In genomic region chr20:63235399-63235983, GRCh38 we compare ENCODE assay signal across 2 cellular contexts.
TF ChIP-seq lines count a peak whose summit lies in the region.

TSS of gene BIRC7 (plus strand) at chr20:63235905. CDS start at chr20:63236097, 192 bp downstream.

TF ChIP-seq in A549, 52 proteins besides CTCF, POLR2A, EP300 and RAD21 (continued from another document):
- TF ChIP-seq, protein P1, sequence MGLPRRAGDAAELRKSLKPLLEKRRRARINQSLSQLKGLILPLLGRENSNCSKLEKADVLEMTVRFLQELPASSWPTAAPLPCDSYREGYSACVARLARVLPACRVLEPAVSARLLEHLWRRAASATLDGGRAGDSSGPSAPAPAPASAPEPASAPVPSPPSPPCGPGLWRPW (IDR thresholded peaks at IDR 0.05), result no peak
- TF ChIP-seq, protein P2, sequence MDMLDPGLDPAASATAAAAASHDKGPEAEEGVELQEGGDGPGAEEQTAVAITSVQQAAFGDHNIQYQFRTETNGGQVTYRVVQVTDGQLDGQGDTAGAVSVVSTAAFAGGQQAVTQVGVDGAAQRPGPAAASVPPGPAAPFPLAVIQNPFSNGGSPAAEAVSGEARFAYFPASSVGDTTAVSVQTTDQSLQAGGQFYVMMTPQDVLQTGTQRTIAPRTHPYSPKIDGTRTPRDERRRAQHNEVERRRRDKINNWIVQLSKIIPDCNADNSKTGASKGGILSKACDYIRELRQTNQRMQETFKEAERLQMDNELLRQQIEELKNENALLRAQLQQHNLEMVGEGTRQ (IDR thresholded peaks at IDR 0.05), result peak; percentile 21; the same call in 1 of the 2 replicates
- TF ChIP-seq RARB (CRISPR knock-in tag; IDR thresholded peaks at IDR 0.05) (no peak), HOXA7 (CRISPR knock-in tag; IDR thresholded peaks at IDR 0.05) (no peak), EHF (CRISPR knock-in tag; IDR thresholded peaks at IDR 0.05) (no peak), POLR2AphosphoS2 (conservative IDR thresholded peaks at IDR 0.05; ENCODE audit: low read length) (no peak), BCL3 (IDR thresholded peaks at IDR 0.05) (no peak), CHD2 (IDR thresholded peaks at IDR 0.05; ENCODE audit: low read length, partially characterized antibody) (no peak), TP53 (CRISPR knock-in tag; IDR thresholded peaks at IDR 0.05) (no peak), EHMT2 (IDR thresholded peaks at IDR 0.05; ENCODE audit: low read depth) (no peak), CHD4 (IDR thresholded peaks at IDR 0.05; ENCODE audit: borderline replicate concordance) (no peak), FOSL2 (IDR thresholded peaks at IDR 0.05) (no peak), FOSL2 (CRISPR knock-in tag; IDR thresholded peaks at IDR 0.05) (peak; percentile 13; the same call in 1 of the 2 replicates), HOXB13 (CRISPR knock-in tag; IDR thresholded peaks at IDR 0.05; ENCODE audit: low read depth) (no peak), RFX5 (IDR thresholded peaks at IDR 0.05) (no peak), TFCP2L1 (CRISPR knock-in tag; IDR thresholded peaks at IDR 0.05) (no peak), HEYL (CRISPR knock-in tag; IDR thresholded peaks at IDR 0.05) (no peak), GATA3 (IDR thresholded peaks at IDR 0.05; ENCODE audit: borderline replicate concordance) (no peak), MAFK (IDR thresholded peaks at IDR 0.05; ENCODE audit: partially characterized antibody) (no peak), HDAC2 (IDR thresholded peaks at IDR 0.05) (no peak), ZFP36 (IDR thresholded peaks at IDR 0.05; ENCODE audit: borderline replicate concordance, partially characterized antibody) (no peak), PBX3 (IDR thresholded peaks at IDR 0.05) (no peak), ZNF302 (CRISPR knock-in tag; IDR thresholded peaks at IDR 0.05) (no peak), KDM1A (IDR thresholded peaks at IDR 0.05; ENCODE audit: low read depth) (no peak), HMGXB4 (CRISPR knock-in tag; IDR thresholded peaks at IDR 0.05; ENCODE audit: borderline replicate concordance) (no peak), ZC3H11A (IDR thresholded peaks at IDR 0.05) (no peak), CEBPB (IDR thresholded peaks at IDR 0.05) (no peak)
- TF ChIP-seq, protein P3, sequence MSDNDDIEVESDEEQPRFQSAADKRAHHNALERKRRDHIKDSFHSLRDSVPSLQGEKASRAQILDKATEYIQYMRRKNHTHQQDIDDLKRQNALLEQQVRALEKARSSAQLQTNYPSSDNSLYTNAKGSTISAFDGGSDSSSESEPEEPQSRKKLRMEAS (IDR thresholded peaks at IDR 0.05), result 0 out of 2 replicates have a peak, but pooled peaks have one; percentile 21
- TF ChIP-seq, protein P4, sequence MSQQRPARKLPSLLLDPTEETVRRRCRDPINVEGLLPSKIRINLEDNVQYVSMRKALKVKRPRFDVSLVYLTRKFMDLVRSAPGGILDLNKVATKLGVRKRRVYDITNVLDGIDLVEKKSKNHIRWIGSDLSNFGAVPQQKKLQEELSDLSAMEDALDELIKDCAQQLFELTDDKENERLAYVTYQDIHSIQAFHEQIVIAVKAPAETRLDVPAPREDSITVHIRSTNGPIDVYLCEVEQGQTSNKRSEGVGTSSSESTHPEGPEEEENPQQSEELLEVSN (IDR thresholded peaks at IDR 0.05; ENCODE audit: borderline replicate concordance, low read depth), result 0 out of 2 replicates have a peak, but pooled peaks have one; percentile 29
- TF ChIP-seq, protein P5, sequence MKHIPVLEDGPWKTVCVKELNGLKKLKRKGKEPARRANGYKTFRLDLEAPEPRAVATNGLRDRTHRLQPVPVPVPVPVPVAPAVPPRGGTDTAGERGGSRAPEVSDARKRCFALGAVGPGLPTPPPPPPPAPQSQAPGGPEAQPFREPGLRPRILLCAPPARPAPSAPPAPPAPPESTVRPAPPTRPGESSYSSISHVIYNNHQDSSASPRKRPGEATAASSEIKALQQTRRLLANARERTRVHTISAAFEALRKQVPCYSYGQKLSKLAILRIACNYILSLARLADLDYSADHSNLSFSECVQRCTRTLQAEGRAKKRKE (CRISPR knock-in tag; IDR thresholded peaks at IDR 0.05; ENCODE audit: low read depth), result no peak

TF ChIP-seq in HCT116, 20 proteins besides CTCF, POLR2A, EP300 and RAD21 (continued from another document):
- TF ChIP-seq, protein P6, sequence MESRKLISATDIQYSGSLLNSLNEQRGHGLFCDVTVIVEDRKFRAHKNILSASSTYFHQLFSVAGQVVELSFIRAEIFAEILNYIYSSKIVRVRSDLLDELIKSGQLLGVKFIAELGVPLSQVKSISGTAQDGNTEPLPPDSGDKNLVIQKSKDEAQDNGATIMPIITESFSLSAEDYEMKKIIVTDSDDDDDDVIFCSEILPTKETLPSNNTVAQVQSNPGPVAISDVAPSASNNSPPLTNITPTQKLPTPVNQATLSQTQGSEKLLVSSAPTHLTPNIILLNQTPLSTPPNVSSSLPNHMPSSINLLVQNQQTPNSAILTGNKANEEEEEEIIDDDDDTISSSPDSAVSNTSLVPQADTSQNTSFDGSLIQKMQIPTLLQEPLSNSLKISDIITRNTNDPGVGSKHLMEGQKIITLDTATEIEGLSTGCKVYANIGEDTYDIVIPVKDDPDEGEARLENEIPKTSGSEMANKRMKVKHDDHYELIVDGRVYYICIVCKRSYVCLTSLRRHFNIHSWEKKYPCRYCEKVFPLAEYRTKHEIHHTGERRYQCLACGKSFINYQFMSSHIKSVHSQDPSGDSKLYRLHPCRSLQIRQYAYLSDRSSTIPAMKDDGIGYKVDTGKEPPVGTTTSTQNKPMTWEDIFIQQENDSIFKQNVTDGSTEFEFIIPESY (IDR thresholded peaks at IDR 0.05; ENCODE audit: extremely low read depth, insufficient replicate concordance, low read length), result no peak
- no peak for TF ChIP-seq JUND (IDR thresholded peaks at IDR 0.05)
- no peak for TF ChIP-seq ZNF274 (IDR thresholded peaks at IDR 0.05; ENCODE audit: low read depth, low read length)
- TF ChIP-seq, protein P7, sequence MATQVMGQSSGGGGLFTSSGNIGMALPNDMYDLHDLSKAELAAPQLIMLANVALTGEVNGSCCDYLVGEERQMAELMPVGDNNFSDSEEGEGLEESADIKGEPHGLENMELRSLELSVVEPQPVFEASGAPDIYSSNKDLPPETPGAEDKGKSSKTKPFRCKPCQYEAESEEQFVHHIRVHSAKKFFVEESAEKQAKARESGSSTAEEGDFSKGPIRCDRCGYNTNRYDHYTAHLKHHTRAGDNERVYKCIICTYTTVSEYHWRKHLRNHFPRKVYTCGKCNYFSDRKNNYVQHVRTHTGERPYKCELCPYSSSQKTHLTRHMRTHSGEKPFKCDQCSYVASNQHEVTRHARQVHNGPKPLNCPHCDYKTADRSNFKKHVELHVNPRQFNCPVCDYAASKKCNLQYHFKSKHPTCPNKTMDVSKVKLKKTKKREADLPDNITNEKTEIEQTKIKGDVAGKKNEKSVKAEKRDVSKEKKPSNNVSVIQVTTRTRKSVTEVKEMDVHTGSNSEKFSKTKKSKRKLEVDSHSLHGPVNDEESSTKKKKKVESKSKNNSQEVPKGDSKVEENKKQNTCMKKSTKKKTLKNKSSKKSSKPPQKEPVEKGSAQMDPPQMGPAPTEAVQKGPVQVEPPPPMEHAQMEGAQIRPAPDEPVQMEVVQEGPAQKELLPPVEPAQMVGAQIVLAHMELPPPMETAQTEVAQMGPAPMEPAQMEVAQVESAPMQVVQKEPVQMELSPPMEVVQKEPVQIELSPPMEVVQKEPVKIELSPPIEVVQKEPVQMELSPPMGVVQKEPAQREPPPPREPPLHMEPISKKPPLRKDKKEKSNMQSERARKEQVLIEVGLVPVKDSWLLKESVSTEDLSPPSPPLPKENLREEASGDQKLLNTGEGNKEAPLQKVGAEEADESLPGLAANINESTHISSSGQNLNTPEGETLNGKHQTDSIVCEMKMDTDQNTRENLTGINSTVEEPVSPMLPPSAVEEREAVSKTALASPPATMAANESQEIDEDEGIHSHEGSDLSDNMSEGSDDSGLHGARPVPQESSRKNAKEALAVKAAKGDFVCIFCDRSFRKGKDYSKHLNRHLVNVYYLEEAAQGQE (IDR thresholded peaks at IDR 0.05; ENCODE audit: low read depth), result no peak
- TF ChIP-seq SP1 (IDR thresholded peaks at IDR 0.05; ENCODE audit: low read depth), result no peak
- TF ChIP-seq, protein P3 (IDR thresholded peaks at IDR 0.05), result no peak
- TF ChIP-seq EGR1 (IDR thresholded peaks at IDR 0.05; ENCODE audit: low read depth), result no peak
- TF ChIP-seq POLR2AphosphoS5 (IDR thresholded peaks at IDR 0.05; ENCODE audit: low read depth, low read length), result no peak
- no peak for TF ChIP-seq EZH2 (IDR thresholded peaks at IDR 0.05)
- TF ChIP-seq TCF7L2 (IDR thresholded peaks at IDR 0.05; ENCODE audit: borderline replicate concordance, extremely low read depth, insufficient read depth, insufficient read length), result no peak
- no peak for TF ChIP-seq SIN3A (IDR thresholded peaks at IDR 0.05; ENCODE audit: low read depth)
- TF ChIP-seq FOSL1 (IDR thresholded peaks at IDR 0.05; ENCODE audit: low read depth), result no peak
- TF ChIP-seq EZH2phosphoT487 (IDR thresholded peaks at IDR 0.05; ENCODE audit: borderline replicate concordance), result no peak
- TF ChIP-seq YY1 (IDR thresholded peaks at IDR 0.05; ENCODE audit: extremely low read depth, insufficient replicate concordance, low read depth, low read length), result no peak
- TF ChIP-seq SRF (IDR thresholded peaks at IDR 0.05; ENCODE audit: low read depth), result no peak
- TF ChIP-seq ELF1 (IDR thresholded peaks at IDR 0.05; ENCODE audit: borderline replicate concordance, low read depth), result no peak
TF ChIP-seq in HCT116: peak in this region for 0.
